ENCODE assay signal across 1 cellular context in the genomic region with DNA sequence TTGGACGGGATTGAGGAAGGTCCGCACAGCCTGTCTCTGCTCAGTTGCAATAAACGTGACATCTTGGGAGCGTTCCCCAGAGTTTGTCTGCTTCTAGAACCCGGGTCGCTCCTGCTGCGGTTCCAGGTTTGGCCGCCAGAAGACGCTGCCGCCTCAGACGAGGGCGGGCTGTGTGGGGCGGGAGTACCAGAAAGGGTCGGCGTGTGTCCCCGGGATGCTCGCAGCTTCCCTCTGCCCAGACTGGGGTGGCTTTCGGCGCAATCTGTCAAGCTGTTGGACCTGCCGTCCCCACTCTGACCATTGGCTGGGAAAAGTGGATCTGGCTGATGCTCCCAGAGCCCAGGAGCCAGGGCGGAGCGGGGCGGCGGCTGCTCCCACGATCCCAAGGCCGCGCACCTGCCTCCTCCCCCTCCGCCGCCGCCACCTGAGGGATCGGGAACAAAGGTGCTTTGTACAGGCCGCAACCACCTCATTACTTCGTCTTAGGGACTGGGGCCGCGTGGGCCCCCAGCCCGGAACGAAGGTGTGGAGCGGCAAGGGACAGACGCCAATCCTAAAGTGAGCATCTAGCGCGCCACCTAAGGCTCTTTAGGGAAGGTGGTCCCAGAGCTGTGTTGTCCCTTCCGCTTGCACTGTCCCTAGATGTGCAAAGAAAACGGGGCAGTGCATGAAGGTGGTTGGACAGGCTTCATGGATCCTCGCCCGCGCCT.
TF ChIP-seq lines count a peak whose summit lies in the region.

No MANE protein-coding gene starts in this region.

TF ChIP-seq in HepG2, 621 proteins besides CTCF, POLR2A, EP300 and RAD21 (continued from another document):
- TF ChIP-seq SNAPC2 (CRISPR knock-in tag; IDR thresholded peaks at IDR 0.05) (no peak), ZNF703 (CRISPR knock-in tag; IDR thresholded peaks at IDR 0.05; ENCODE audit: borderline replicate concordance) (no peak), ZNF709 (CRISPR knock-in tag; IDR thresholded peaks at IDR 0.05) (no peak), ZNF749 (CRISPR knock-in tag; IDR thresholded peaks at IDR 0.05; ENCODE audit: borderline replicate concordance) (0 out of 2 replicates have a peak, but pooled peaks have one; percentile 6), PAF1 (CRISPR knock-in tag; IDR thresholded peaks at IDR 0.05) (no peak), NFIB (CRISPR knock-in tag; IDR thresholded peaks at IDR 0.05; ENCODE audit: borderline replicate concordance) (no peak), CEBPB (IDR thresholded peaks at IDR 0.05; ENCODE audit: borderline replicate concordance, low read depth, low read length) (no peak), RFXAP (CRISPR knock-in tag; IDR thresholded peaks at IDR 0.05; ENCODE audit: borderline replicate concordance) (no peak), ZNF768 (CRISPR knock-in tag; IDR thresholded peaks at IDR 0.05) (peak; percentile 49; the same call in 1 of the 2 replicates), FOXP1 (IDR thresholded peaks at IDR 0.05) (no peak), FOXP1 (CRISPR knock-in tag; IDR thresholded peaks at IDR 0.05) (no peak), GLI4 (CRISPR knock-in tag; IDR thresholded peaks at IDR 0.05; ENCODE audit: borderline replicate concordance) (no peak), MIER3 (CRISPR knock-in tag; IDR thresholded peaks at IDR 0.05; ENCODE audit: borderline replicate concordance) (no peak), ZNF382 (CRISPR knock-in tag; IDR thresholded peaks at IDR 0.05; ENCODE audit: borderline replicate concordance) (no peak)
- TF ChIP-seq, protein P1, sequence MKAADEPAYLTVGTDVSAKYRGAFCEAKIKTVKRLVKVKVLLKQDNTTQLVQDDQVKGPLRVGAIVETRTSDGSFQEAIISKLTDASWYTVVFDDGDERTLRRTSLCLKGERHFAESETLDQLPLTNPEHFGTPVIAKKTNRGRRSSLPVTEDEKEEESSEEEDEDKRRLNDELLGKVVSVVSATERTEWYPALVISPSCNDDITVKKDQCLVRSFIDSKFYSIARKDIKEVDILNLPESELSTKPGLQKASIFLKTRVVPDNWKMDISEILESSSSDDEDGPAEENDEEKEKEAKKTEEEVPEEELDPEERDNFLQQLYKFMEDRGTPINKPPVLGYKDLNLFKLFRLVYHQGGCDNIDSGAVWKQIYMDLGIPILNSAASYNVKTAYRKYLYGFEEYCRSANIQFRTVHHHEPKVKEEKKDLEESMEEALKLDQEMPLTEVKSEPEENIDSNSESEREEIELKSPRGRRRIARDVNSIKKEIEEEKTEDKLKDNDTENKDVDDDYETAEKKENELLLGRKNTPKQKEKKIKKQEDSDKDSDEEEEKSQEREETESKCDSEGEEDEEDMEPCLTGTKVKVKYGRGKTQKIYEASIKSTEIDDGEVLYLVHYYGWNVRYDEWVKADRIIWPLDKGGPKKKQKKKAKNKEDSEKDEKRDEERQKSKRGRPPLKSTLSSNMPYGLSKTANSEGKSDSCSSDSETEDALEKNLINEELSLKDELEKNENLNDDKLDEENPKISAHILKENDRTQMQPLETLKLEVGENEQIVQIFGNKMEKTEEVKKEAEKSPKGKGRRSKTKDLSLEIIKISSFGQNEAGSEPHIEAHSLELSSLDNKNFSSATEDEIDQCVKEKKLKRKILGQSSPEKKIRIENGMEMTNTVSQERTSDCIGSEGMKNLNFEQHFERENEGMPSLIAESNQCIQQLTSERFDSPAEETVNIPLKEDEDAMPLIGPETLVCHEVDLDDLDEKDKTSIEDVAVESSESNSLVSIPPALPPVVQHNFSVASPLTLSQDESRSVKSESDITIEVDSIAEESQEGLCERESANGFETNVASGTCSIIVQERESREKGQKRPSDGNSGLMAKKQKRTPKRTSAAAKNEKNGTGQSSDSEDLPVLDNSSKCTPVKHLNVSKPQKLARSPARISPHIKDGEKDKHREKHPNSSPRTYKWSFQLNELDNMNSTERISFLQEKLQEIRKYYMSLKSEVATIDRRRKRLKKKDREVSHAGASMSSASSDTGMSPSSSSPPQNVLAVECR (CRISPR knock-in tag; IDR thresholded peaks at IDR 0.05; ENCODE audit: borderline replicate concordance): peak; percentile 37
- TF ChIP-seq, protein P2, sequence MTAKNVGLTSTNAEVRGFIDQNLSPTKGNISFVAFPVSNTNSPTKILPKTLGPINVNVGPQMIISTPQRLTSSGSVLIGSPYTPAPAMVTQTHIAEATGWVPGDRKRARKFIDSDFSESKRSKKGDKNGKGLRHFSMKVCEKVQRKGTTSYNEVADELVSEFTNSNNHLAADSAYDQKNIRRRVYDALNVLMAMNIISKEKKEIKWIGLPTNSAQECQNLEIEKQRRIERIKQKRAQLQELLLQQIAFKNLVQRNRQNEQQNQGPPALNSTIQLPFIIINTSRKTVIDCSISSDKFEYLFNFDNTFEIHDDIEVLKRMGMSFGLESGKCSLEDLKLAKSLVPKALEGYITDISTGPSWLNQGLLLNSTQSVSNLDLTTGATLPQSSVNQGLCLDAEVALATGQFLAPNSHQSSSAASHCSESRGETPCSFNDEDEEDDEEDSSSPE (CRISPR knock-in tag; IDR thresholded peaks at IDR 0.05): 0 out of 2 replicates have a peak, but pooled peaks have one; percentile 22
- TF ChIP-seq, protein P3, sequence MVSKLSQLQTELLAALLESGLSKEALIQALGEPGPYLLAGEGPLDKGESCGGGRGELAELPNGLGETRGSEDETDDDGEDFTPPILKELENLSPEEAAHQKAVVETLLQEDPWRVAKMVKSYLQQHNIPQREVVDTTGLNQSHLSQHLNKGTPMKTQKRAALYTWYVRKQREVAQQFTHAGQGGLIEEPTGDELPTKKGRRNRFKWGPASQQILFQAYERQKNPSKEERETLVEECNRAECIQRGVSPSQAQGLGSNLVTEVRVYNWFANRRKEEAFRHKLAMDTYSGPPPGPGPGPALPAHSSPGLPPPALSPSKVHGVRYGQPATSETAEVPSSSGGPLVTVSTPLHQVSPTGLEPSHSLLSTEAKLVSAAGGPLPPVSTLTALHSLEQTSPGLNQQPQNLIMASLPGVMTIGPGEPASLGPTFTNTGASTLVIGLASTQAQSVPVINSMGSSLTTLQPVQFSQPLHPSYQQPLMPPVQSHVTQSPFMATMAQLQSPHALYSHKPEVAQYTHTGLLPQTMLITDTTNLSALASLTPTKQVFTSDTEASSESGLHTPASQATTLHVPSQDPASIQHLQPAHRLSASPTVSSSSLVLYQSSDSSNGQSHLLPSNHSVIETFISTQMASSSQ (IDR thresholded peaks at IDR 0.05; ENCODE audit: low read depth): no peak
- TF ChIP-seq, protein P3 (CRISPR knock-in tag; IDR thresholded peaks at IDR 0.05; ENCODE audit: borderline replicate concordance): peak; percentile 15; the same call in 1 of the 2 replicates
- TF ChIP-seq, protein P4, sequence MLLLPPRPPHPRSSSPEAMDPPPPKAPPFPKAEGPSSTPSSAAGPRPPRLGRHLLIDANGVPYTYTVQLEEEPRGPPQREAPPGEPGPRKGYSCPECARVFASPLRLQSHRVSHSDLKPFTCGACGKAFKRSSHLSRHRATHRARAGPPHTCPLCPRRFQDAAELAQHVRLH (CRISPR knock-in tag; IDR thresholded peaks at IDR 0.05; ENCODE audit: borderline replicate concordance, low read depth): peak; percentile 41; the same call in 1 of the 2 replicates
- TF ChIP-seq, protein P5, sequence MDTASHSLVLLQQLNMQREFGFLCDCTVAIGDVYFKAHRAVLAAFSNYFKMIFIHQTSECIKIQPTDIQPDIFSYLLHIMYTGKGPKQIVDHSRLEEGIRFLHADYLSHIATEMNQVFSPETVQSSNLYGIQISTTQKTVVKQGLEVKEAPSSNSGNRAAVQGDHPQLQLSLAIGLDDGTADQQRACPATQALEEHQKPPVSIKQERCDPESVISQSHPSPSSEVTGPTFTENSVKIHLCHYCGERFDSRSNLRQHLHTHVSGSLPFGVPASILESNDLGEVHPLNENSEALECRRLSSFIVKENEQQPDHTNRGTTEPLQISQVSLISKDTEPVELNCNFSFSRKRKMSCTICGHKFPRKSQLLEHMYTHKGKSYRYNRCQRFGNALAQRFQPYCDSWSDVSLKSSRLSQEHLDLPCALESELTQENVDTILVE (CRISPR knock-in tag; IDR thresholded peaks at IDR 0.05): no peak
- TF ChIP-seq, protein P6, sequence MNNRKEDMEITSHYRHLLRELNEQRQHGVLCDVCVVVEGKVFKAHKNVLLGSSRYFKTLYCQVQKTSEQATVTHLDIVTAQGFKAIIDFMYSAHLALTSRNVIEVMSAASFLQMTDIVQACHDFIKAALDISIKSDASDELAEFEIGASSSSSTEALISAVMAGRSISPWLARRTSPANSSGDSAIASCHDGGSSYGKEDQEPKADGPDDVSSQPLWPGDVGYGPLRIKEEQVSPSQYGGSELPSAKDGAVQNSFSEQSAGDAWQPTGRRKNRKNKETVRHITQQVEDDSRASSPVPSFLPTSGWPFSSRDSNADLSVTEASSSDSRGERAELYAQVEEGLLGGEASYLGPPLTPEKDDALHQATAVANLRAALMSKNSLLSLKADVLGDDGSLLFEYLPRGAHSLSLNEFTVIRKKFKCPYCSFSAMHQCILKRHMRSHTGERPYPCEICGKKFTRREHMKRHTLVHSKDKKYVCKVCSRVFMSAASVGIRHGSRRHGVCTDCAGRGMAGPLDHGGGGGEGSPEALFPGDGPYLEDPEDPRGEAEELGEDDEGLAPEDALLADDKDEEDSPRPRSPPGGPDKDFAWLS (CRISPR knock-in tag; IDR thresholded peaks at IDR 0.05; ENCODE audit: borderline replicate concordance): no peak
- TF ChIP-seq, protein P7, sequence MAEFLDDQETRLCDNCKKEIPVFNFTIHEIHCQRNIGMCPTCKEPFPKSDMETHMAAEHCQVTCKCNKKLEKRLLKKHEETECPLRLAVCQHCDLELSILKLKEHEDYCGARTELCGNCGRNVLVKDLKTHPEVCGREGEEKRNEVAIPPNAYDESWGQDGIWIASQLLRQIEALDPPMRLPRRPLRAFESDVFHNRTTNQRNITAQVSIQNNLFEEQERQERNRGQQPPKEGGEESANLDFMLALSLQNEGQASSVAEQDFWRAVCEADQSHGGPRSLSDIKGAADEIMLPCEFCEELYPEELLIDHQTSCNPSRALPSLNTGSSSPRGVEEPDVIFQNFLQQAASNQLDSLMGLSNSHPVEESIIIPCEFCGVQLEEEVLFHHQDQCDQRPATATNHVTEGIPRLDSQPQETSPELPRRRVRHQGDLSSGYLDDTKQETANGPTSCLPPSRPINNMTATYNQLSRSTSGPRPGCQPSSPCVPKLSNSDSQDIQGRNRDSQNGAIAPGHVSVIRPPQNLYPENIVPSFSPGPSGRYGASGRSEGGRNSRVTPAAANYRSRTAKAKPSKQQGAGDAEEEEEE (CRISPR knock-in tag; IDR thresholded peaks at IDR 0.05; ENCODE audit: borderline replicate concordance): no peak
- TF ChIP-seq, protein P8, sequence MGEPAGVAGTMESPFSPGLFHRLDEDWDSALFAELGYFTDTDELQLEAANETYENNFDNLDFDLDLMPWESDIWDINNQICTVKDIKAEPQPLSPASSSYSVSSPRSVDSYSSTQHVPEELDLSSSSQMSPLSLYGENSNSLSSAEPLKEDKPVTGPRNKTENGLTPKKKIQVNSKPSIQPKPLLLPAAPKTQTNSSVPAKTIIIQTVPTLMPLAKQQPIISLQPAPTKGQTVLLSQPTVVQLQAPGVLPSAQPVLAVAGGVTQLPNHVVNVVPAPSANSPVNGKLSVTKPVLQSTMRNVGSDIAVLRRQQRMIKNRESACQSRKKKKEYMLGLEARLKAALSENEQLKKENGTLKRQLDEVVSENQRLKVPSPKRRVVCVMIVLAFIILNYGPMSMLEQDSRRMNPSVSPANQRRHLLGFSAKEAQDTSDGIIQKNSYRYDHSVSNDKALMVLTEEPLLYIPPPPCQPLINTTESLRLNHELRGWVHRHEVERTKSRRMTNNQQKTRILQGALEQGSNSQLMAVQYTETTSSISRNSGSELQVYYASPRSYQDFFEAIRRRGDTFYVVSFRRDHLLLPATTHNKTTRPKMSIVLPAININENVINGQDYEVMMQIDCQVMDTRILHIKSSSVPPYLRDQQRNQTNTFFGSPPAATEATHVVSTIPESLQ (CRISPR knock-in tag; conservative IDR thresholded peaks at IDR 0.05): no peak
- TF ChIP-seq, protein P9, sequence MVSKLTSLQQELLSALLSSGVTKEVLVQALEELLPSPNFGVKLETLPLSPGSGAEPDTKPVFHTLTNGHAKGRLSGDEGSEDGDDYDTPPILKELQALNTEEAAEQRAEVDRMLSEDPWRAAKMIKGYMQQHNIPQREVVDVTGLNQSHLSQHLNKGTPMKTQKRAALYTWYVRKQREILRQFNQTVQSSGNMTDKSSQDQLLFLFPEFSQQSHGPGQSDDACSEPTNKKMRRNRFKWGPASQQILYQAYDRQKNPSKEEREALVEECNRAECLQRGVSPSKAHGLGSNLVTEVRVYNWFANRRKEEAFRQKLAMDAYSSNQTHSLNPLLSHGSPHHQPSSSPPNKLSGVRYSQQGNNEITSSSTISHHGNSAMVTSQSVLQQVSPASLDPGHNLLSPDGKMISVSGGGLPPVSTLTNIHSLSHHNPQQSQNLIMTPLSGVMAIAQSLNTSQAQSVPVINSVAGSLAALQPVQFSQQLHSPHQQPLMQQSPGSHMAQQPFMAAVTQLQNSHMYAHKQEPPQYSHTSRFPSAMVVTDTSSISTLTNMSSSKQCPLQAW (CRISPR knock-in tag; IDR thresholded peaks at IDR 0.05): 0 out of 2 replicates have a peak, but pooled peaks have one; percentile 32
TF ChIP-seq in HepG2: peak in this region for 69.
